8 cellular contexts compared by ENCODE assay signal in the genomic region with DNA sequence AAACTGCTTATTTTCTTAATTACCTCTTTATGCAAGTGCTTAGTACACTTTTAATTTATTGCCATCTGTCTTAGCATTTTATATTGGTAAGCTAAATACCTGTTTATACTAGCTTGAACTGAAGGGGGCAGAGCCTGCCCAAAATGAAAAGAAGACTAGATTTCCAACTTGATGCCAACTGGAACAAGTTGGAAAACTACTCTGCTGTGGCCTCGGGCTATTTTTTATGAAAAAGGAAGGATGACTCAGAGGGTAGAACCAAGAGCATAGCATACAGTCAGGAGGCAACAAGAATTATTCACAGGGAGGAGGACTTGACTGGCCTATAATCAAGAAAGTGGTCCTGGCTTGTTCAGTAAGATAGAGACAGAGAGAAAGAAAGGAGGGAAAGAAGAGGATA.
DNase-seq lines count a peak whose midpoint lies in the region; ATAC-seq, FAIRE-seq and TF ChIP-seq lines count a peak whose summit lies in the region.

No MANE protein-coding gene starts in this region.

- no peaks in the 10 kb centered on the region for H3K9me3 Mint-ChIP-seq in stimulated activated naive CD8-positive, alpha-beta T cell treated with anti-CD3 and anti-CD28 coated beads, Interleukin-15, amount 100 ng/mL, for 72 hours

- peak; percentile 63 for TF ChIP-seq CTCF in epithelial cell of esophagus (IDR thresholded peaks at IDR 0.05; ENCODE audit: insufficient read depth, low read depth, low read length, missing control alignments)
- no peak for TF ChIP-seq CTCF in pancreas (IDR thresholded peaks at IDR 0.05)

- DNase-seq in G401 (ENCODE audit: low spot score) (peak; percentile 62), NCI-H524 (lab: John Stamatoyannopoulos, UW) (peak; percentile 63 to 91), epithelial cell of esophagus (ENCODE audit: low read depth) (peak; percentile 98), pancreas (no peak), aorta (no peak)
- no peak for DNase-seq in central memory CD4-positive, alpha-beta T cell
- DNase-seq in stimulated activated naive CD8-positive, alpha-beta T cell treated with anti-CD3 and anti-CD28 coated beads, Interleukin-15, amount 100 ng/mL, for 72 hours, result no peak

- WGBS in pancreas, 2 donors, result 4 to 7% methylated on average over 1 of the region's 1 CpG
- WGBS in aorta, 2 donors, result 2 to 3% methylated on average over 1 of the region's 1 CpG

- peaks cover 16% of the 10 kb centered on the region for H3K27me3 Mint-ChIP-seq in stimulated activated naive CD8-positive, alpha-beta T cell treated with anti-CD3 and anti-CD28 coated beads, Interleukin-15, amount 100 ng/mL, for 72 hours

- H3K4me3 Mint-ChIP-seq in stimulated activated naive CD8-positive, alpha-beta T cell treated with anti-CD3 and anti-CD28 coated beads, Interleukin-15, amount 100 ng/mL, for 72 hours, result no peak overlapping the region

- in situ Hi-C loops in G401 (cut with HindIII; ENCODE audit: low sequenced_read_pairs), result no loop called here

- FAIRE-seq in pancreas (lab: Jason Lieb, UNC), result no peak

- intact Hi-C loops in pancreas (cut with DNase I) (no loop called here), aorta (cut with DNase I) (loop anchor here in 1 of 2 donors (10.0 kb wide), 1 partner anchor 734 kb away; no protein-coding TSS in a partner anchor)

- H3K4me1 Mint-ChIP-seq in stimulated activated naive CD8-positive, alpha-beta T cell treated with anti-CD3 and anti-CD28 coated beads, Interleukin-15, amount 100 ng/mL, for 72 hours, result no peaks in the 10 kb centered on the region

- H3K36me3 ChIP-seq in pancreas (no peaks in the 10 kb centered on the region), aorta (ENCODE audit: control insufficient read depth in 1 of 2, insufficient read depth in 2 of 2, low read length in 1 of 2) (no peaks in the 10 kb centered on the region)

- no peak overlapping the region for H3K4me3 ChIP-seq in epithelial cell of esophagus (ENCODE audit: low read length)
- no peak overlapping the region for H3K4me3 ChIP-seq in pancreas
- no peak overlapping the region for H3K4me3 ChIP-seq in aorta (ENCODE audit: low read length in 2 of 2)

- H3K4me1 ChIP-seq in pancreas (no peaks in the 10 kb centered on the region), aorta (ENCODE audit: control insufficient read depth in 1 of 2, insufficient read depth in 2 of 2, low read length in 2 of 2) (peaks cover 0 to 2% of the 10 kb centered on the region in 2 donors)

- ATAC-seq in pancreas (peak; percentile 52 to 71 (median 58)), aorta (ENCODE audit: low FRiP score) (no peak), HG03097 (IDR thresholded peaks at IDR 0.05; ENCODE audit: low FRiP score, unreplicated experiment) (no peak)
- no peak for ATAC-seq in stimulated activated naive CD8-positive, alpha-beta T cell treated with anti-CD3 and anti-CD28 coated beads, Interleukin-15, amount 100 ng/mL, for 72 hours

- H3K9me3 ChIP-seq in pancreas (no peaks in the 10 kb centered on the region), aorta (ENCODE audit: control insufficient read depth, low read length) (no peaks in the 10 kb centered on the region)

- no peak overlapping the region for H3K27ac Mint-ChIP-seq in stimulated activated naive CD8-positive, alpha-beta T cell treated with anti-CD3 and anti-CD28 coated beads, Interleukin-15, amount 100 ng/mL, for 72 hours

- no peak overlapping the region for H3K27ac ChIP-seq in pancreas
- no peak overlapping the region for H3K27ac ChIP-seq in aorta (ENCODE audit: low read depth in 1 of 2, low read length in 2 of 2)

- H3K27me3 ChIP-seq in pancreas (no peaks in the 10 kb centered on the region), aorta (ENCODE audit: control insufficient read depth in 1 of 2, insufficient read depth in 2 of 2, low read length in 1 of 2) (no peaks in the 10 kb centered on the region)

Comparison
In these comparisons a context has a peak if more than half of its experiments do, and no peak if none do; other contexts are left out.
1. DNase-seq: peak in G401 (single experiment), NCI-H524 (2 of 2) and epithelial cell of esophagus (single experiment); none in pancreas (0 of 6), aorta (0 of 2), central memory CD4-positive, alpha-beta T cell (single experiment) and stimulated activated naive CD8-positive, alpha-beta T cell treated with anti-CD3 and anti-CD28 coated beads, Interleukin-15, amount 100 ng/mL, for 72 hours (0 of 2).
2. ATAC-seq: peak in pancreas (4 of 4); none in aorta (single experiment), stimulated activated naive CD8-positive, alpha-beta T cell treated with anti-CD3 and anti-CD28 coated beads, Interleukin-15, amount 100 ng/mL, for 72 hours (single experiment) and HG03097 (single experiment).